ENCODE assay signal across 9 cellular contexts in genomic region chr15:90002428-90002844, GRCh38. TPM values are rescaled to one million over a fixed set of nuclear protein-coding genes. Genes with fewer than 3 reads are reported as not detected.
DNase-seq lines count a peak whose midpoint lies in the region; ATAC-seq, FAIRE-seq and TF ChIP-seq lines count a peak whose summit lies in the region.
"Had no signal": no experiment of that assay in that cellular context is flagged by ENCODE, and none has a peak within 500 bp of the region (broad histone marks: within the 10 kb centered on the region; RNA-seq: fewer than 3 reads in every experiment).

No MANE protein-coding gene starts in this region.

- peak overlapping the region; percentile 67 for H3K4me3 ChIP-seq in bronchial epithelial cell (ENCODE audit: low read depth, low read length)

- H3K27me3 ChIP-seq in bronchial epithelial cell (ENCODE audit: control insufficient read depth, insufficient read depth, low read length) = no peaks in the 10 kb centered on the region

- FAIRE-seq in bronchial epithelial cell (lab: Jason Lieb, UNC) = no peak
- FAIRE-seq: A204.1 had no signal

- peak; percentile 35 for ATAC-seq in HG02798 (IDR thresholded peaks at IDR 0.05; ENCODE audit: poor library complexity, unreplicated experiment)

- no peaks in the 10 kb centered on the region for H3K36me3 ChIP-seq in bronchial epithelial cell (ENCODE audit: control insufficient read depth, insufficient read depth, low read length)

- DNase-seq in DMS 273 (lab: John Stamatoyannopoulos, UW; ENCODE audit: unreplicated experiment) (peak; percentile 55), DMS 273 treated with DMSO at 0.1 percent for 48 hours (lab: John Stamatoyannopoulos, UW) (no peak), SK-N-DZ (ENCODE audit: low spot score) (peak; percentile 52), bronchial epithelial cell (ENCODE audit: low read depth) (peak; percentile 29), kidney tubule cell (ENCODE audit: low spot score) (peak; percentile 45), T1000 (lab: John Stamatoyannopoulos, UW) (no peak)
- peak; percentile 66 for DNase-seq in stimulated activated CD8-positive, alpha-beta memory T cell treated with anti-CD3 and anti-CD28 coated beads, Interleukin-4, amount 100 ng/mL, for 48 hours

- TF ChIP-seq CTCF in bronchial epithelial cell (IDR thresholded peaks at IDR 0.05; ENCODE audit: insufficient read depth, low read length, severe bottlenecking) = no peak

RNA-seq across cellular contexts. Expression of gene ZNF710, which starts 1.3 kb away (rescaled TPM):
- polyA plus RNA-seq in SK-N-DZ (2014; cell fraction: cytosol; rRNA removed) = 8.8 and 10.0 TPM in 2 replicates
- 6.7 and 7.4 TPM in 2 replicates for polyA plus RNA-seq in SK-N-DZ (2014; cell fraction: nucleus; rRNA removed)
- 7.6 and 11.9 TPM in 2 replicates for total RNA-seq in bronchial epithelial cell

Comparison
In these comparisons a context has a peak if more than half of its experiments do, and no peak if none do; other contexts are left out.
1. DNase-seq: peak in DMS 273 (single experiment), SK-N-DZ (single experiment), bronchial epithelial cell (single experiment), kidney tubule cell (single experiment) and stimulated activated CD8-positive, alpha-beta memory T cell treated with anti-CD3 and anti-CD28 coated beads, Interleukin-4, amount 100 ng/mL, for 48 hours (single experiment); none in DMS 273 treated with DMSO at 0.1 percent for 48 hours (single experiment) and T1000 (single experiment).